In the genomic region with DNA sequence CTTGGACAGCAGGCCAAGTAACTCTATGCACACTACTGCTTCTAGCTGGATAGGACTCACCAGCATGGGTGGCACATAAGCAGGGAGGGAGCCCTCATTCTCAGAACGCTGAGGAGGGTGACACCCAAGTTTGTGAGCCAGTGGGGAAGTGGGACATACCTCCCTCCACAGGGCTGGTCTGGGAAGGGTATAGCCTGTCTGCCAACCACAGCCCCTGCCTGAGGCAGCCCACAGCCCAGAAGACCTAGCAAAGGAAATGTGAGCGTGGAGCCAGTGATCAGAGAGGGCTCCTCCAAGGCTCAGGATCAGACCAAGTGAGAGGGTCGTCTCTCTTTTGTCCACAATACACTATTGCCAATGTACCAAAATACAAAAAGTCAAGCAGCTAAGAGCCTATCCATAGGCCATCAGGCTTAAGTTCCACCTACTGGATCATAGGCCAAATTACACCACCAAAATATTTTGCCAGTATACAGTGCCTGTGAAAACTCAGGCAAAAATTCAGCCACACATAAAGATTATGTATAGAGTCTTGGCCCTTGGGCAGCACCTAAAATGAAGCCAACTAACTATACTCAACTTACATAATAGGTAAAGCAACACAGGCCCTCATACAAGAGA, we compare ENCODE assay signal across 19 cellular contexts.
DNase-seq lines count a peak whose midpoint lies in the region; ATAC-seq, FAIRE-seq and TF ChIP-seq lines count a peak whose summit lies in the region.
"Had no signal": no experiment of that assay in that cellular context is flagged by ENCODE, and none has a peak within 500 bp of the region (broad histone marks: within the 10 kb centered on the region; RNA-seq: fewer than 3 reads in every experiment).

No MANE protein-coding gene starts in this region.

- H3K4me3 Mint-ChIP-seq in progenitor cell of endocrine pancreas (ENCODE audit: low read depth): no peak overlapping the region
- H3K4me3 Mint-ChIP-seq: activated T-helper 1 cell treated with anti-CD3 and anti-CD28 coated beads, Interleukin-12 subunit alpha, Interleukin-12 subunit beta, Interleukin-2, Interleukin-4 antibody, amounts not matched to agents 30 ng/mL and 10 ng/mL and 1 ng/mL, durations not matched to agents 14 hours and 24 hours and 36 hours; HFFc6 had no signal

- H3K4me1 ChIP-seq in H1 (replicated peaks in 1 of 4; ENCODE audit: control insufficient read depth in 3 of 4, insufficient read depth in 4 of 4, low read length in 3 of 4): no peaks in the 10 kb centered on the region
- H3K4me1 ChIP-seq: heart right ventricle, lower lobe of right lung, thyroid gland had no signal

- H3K36me3 Mint-ChIP-seq in progenitor cell of endocrine pancreas (ENCODE audit: insufficient read depth): no peaks in the 10 kb centered on the region

- CTCF ChIA-PET in RWPE1 (lab: Yijun Ruan, JAX): interaction anchor here (0.5 to 0.7 kb wide), 5 partner anchors 23 to 1972 kb away, joined by 3 to 4 read pairs (median 3); no protein-coding TSS in a partner anchor
- CTCF ChIA-PET in H1 (lab: Charles Lee; ENCODE audit: partially characterized antibody): interaction anchor here (0.6 to 3.2 kb wide), 18 partner anchors 8 to 338 kb away, joined by 3 to 13 read pairs (median 4); no protein-coding TSS in a partner anchor

- no peaks in the 10 kb centered on the region for H3K36me3 ChIP-seq in H1 (ENCODE audit: control insufficient read depth in 2 of 4, insufficient read depth in 4 of 4, low read length in 3 of 4)
- H3K36me3 ChIP-seq: heart right ventricle, lower lobe of right lung, thyroid gland had no signal

- H3K4me2 ChIP-seq in H1 (ENCODE audit: insufficient read depth in 1 of 2, low read depth in 2 of 2, low read length in 2 of 2): no peak overlapping the region

- no peak overlapping the region for H3K14ac ChIP-seq in H1 (ENCODE audit: insufficient read length)

- H4K20me1 ChIP-seq in H1 (replicated peaks in 1 of 2; ENCODE audit: control insufficient read depth in 1 of 2, insufficient read depth in 2 of 2, low read length in 2 of 2): no peaks in the 10 kb centered on the region

- H3K4me3 ChIP-seq in H1 (ENCODE audit: extremely low read depth in 1 of 4, insufficient read depth in 2 of 4, low read depth in 3 of 4, low read length in 4 of 4): no peak overlapping the region
- H3K4me3 ChIP-seq: heart right ventricle, lower lobe of right lung, thyroid gland had no signal

- H4K91ac ChIP-seq in H1 (replicated peaks; ENCODE audit: insufficient read length, low read length): peak overlapping the region; percentile 6

- no peak overlapping the region for H4K8ac ChIP-seq in H1 (ENCODE audit: extremely low read depth, insufficient read depth, low read length)

- H3K4me1 Mint-ChIP-seq in progenitor cell of endocrine pancreas (ENCODE audit: low read depth): peaks cover 9% of the 10 kb centered on the region

- H3K56ac ChIP-seq in H1 (replicated peaks; ENCODE audit: insufficient read length, low read depth, low read length): no peak overlapping the region

- no peak overlapping the region for H3K23ac ChIP-seq in H1 (ENCODE audit: insufficient read length)

- peak; percentile 60 for ATAC-seq in HG03432 (IDR thresholded peaks at IDR 0.05; ENCODE audit: unreplicated experiment)
- no peak for ATAC-seq in GM19467 (IDR thresholded peaks at IDR 0.05; ENCODE audit: unreplicated experiment)
- ATAC-seq: heart right ventricle had no signal

- TF ChIP-seq EP300 in H1 (IDR thresholded peaks at IDR 0.05; ENCODE audit: borderline replicate concordance in 1 of 2, low read depth in 2 of 2, low read length in 2 of 2): no peak

- peak; percentile 40 to 59; a peak in 3 of 4 replicates for TF ChIP-seq RAD21 in H1 (IDR thresholded peaks at IDR 0.05 in 1 of 2, conservative IDR thresholded peaks at IDR 0.05 in 1 of 2; ENCODE audit: low read depth in 2 of 2, low read length in 2 of 2)

- H3K79me1 ChIP-seq in H1 (ENCODE audit: low read depth, low read length): no peaks in the 10 kb centered on the region

- H2BK20ac ChIP-seq in H1 (ENCODE audit: low read length): 0 out of 2 replicates have a peak overlapping the region, but pooled peaks have one; percentile 21

- FAIRE-seq in H1 (lab: Jason Lieb, UNC): peak; percentile 28
- FAIRE-seq: GM12892, GM19239 had no signal

- no peaks in the 10 kb centered on the region for H3K27me3 ChIP-seq in H1 (replicated peaks in 1 of 4; ENCODE audit: control insufficient read depth in 3 of 4, extremely low read depth in 1 of 4, insufficient read depth in 3 of 4, low read length in 3 of 4)
- H3K27me3 ChIP-seq: heart right ventricle, thyroid gland had no signal

- H3K9ac ChIP-seq in H1 (replicated peaks in 1 of 4; ENCODE audit: extremely low read depth in 1 of 4, low read depth in 3 of 4, low read length in 3 of 4): no peak overlapping the region

- peak overlapping the region; percentile 63 for H2AFZ ChIP-seq in H1 (ENCODE audit: low read length)

- no peaks in the 10 kb centered on the region for H3K23me2 ChIP-seq in H1 (ENCODE audit: low read depth, low read length)

- peak overlapping the region; percentile 78 for H3K27ac Mint-ChIP-seq in progenitor cell of endocrine pancreas
- H3K27ac Mint-ChIP-seq: activated T-helper 1 cell treated with anti-CD3 and anti-CD28 coated beads, Interleukin-12 subunit alpha, Interleukin-12 subunit beta, Interleukin-2, Interleukin-4 antibody, amounts not matched to agents 30 ng/mL and 10 ng/mL and 1 ng/mL, durations not matched to agents 14 hours and 24 hours and 36 hours; HFFc6 had no signal

- H3K27ac ChIP-seq in RWPE1 (no peak overlapping the region), H1 (ENCODE audit: low read depth, low read length) (no peak overlapping the region)
- H3K27ac ChIP-seq: heart right ventricle, lower lobe of right lung, thyroid gland had no signal

- H2BK120ac ChIP-seq in H1 (replicated peaks; ENCODE audit: low read depth, low read length): no peak overlapping the region

- H3K79me2 ChIP-seq in H1 (ENCODE audit: control insufficient read depth in 1 of 2, insufficient read depth in 2 of 2, low read length in 2 of 2): no peaks in the 10 kb centered on the region

- no peak overlapping the region; the same call in 1 of the 2 replicates for H2BK12ac ChIP-seq in H1 (ENCODE audit: low read depth, low read length)

- H2AK5ac ChIP-seq in H1 (ENCODE audit: low read depth, low read length): no peak overlapping the region

- TF ChIP-seq POLR2A in H1 (IDR thresholded peaks at IDR 0.05; ENCODE audit: control extremely low read depth in 1 of 2, low read depth in 2 of 2, low read length in 2 of 2): no peak

- no peak overlapping the region for H3K4ac ChIP-seq in H1 (replicated peaks; ENCODE audit: insufficient read length, low read depth, low read length)

- H3K9me3 ChIP-seq in H1 (ENCODE audit: insufficient read depth in 2 of 2, low read depth in 1 of 2, low read length in 1 of 2): no peaks in the 10 kb centered on the region
- H3K9me3 ChIP-seq: heart right ventricle, lower lobe of right lung, thyroid gland had no signal

- 85% methylated on average over 3 of the region's 3 CpGs; no CpG with 5 or more reads in 1 of the 2 experiments for WGBS in H1 (ENCODE audit: extremely low coverage in 1 of 2, insufficient coverage in 1 of 2, insufficient read length in 1 of 2, insufficient replicate concordance in 2 of 2, low coverage in 1 of 2, low lambda C conversion rate in 2 of 2, missing lambda C conversion rate in 1 of 2), 2 experiments

- DNase-seq in RWPE1 (ENCODE audit: low spot score) (peak; percentile 1), H1 (ENCODE audit: low read depth in 1 of 2, low spot score in 2 of 2) (peak in 1 of 2 experiments; percentile 46), progenitor cell of endocrine pancreas (ENCODE audit: low spot score, unreplicated experiment) (no peak), T1000 (lab: John Stamatoyannopoulos, UW) (no peak)
- no peak for DNase-seq in activated CD4-positive, alpha-beta T cell treated with anti-CD3 and anti-CD28 coated beads, Interleukin-2, amount 50 U/mL, for 1 hour
- DNase-seq: activated CD4-positive, alpha-beta T cell treated with anti-CD3 and anti-CD28 coated beads for 48 hours; Calu3; heart right ventricle; HFFc6; lower lobe of right lung; NCI-H1436; NCI-H526; stimulated activated CD4-positive, alpha-beta T cell treated with anti-CD3 and anti-CD28 coated beads, Interleukin-15, amount 100 ng/mL, for 24 hours; thyroid gland had no signal

- no peak overlapping the region for H2BK5ac ChIP-seq in H1 (ENCODE audit: low read depth, low read length)

- no peaks in the 10 kb centered on the region for H3K9me3 Mint-ChIP-seq in progenitor cell of endocrine pancreas (ENCODE audit: low read depth)

- H3K27me3 Mint-ChIP-seq in progenitor cell of endocrine pancreas: no peaks in the 10 kb centered on the region

- no peak overlapping the region for H4K5ac ChIP-seq in H1 (ENCODE audit: insufficient read length, low read depth, low read length)

- no peak overlapping the region for H3K18ac ChIP-seq in H1 (ENCODE audit: extremely low read depth, low read length)

- H2BK15ac ChIP-seq in H1 (ENCODE audit: low read length): 0 out of 2 replicates have a peak overlapping the region, but pooled peaks have one; percentile 31

- no peak for TF ChIP-seq CTCF in RWPE1 (conservative IDR thresholded peaks at IDR 0.05; ENCODE audit: low read depth)
- TF ChIP-seq CTCF in H1 (IDR thresholded peaks at IDR 0.05; ENCODE audit: control extremely low read depth in 1 of 3, insufficient read depth in 1 of 3, low read depth in 1 of 3, low read length in 3 of 3): peak in 1 of 3 experiments; percentile 30; a peak in 1 of 4 replicates
- peak; percentile 14 for TF ChIP-seq CTCF in progenitor cell of endocrine pancreas (IDR thresholded peaks at IDR 0.05; ENCODE audit: unreplicated experiment)

- POLR2A ChIA-PET in RWPE1 (lab: Yijun Ruan, JAX; ENCODE audit: low non-redundant PET) (no interaction called here), H1 (lab: Charles Lee; ENCODE audit: partially characterized antibody) (no interaction called here)

TF ChIP-seq in H1, 55 proteins besides CTCF, POLR2A, EP300 and RAD21 (continues in another document):
- TF ChIP-seq NRF1 (IDR thresholded peaks at IDR 0.05; ENCODE audit: low read depth, low read length): no peak
- TF ChIP-seq CREB1 (IDR thresholded peaks at IDR 0.05): no peak
- TF ChIP-seq, protein P1, sequence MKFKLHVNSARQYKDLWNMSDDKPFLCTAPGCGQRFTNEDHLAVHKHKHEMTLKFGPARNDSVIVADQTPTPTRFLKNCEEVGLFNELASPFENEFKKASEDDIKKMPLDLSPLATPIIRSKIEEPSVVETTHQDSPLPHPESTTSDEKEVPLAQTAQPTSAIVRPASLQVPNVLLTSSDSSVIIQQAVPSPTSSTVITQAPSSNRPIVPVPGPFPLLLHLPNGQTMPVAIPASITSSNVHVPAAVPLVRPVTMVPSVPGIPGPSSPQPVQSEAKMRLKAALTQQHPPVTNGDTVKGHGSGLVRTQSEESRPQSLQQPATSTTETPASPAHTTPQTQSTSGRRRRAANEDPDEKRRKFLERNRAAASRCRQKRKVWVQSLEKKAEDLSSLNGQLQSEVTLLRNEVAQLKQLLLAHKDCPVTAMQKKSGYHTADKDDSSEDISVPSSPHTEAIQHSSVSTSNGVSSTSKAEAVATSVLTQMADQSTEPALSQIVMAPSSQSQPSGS (IDR thresholded peaks at IDR 0.05; ENCODE audit: low read length): no peak
